Comparison of ENCODE assay signal across 16 cellular contexts in genomic region chr13:79490326-79490725, GRCh38. TPM values are rescaled to one million over a fixed set of nuclear protein-coding genes. Genes with fewer than 3 reads are reported as not detected.
DNase-seq lines count a peak whose midpoint lies in the region; ATAC-seq and TF ChIP-seq lines count a peak whose summit lies in the region.
"Had no signal": no experiment of that assay in that cellular context is flagged by ENCODE, and none has a peak within 500 bp of the region (broad histone marks: within the 10 kb centered on the region; RNA-seq: fewer than 3 reads in every experiment).

No MANE protein-coding gene starts in this region.

- H3K36me3 ChIP-seq in mammary epithelial cell (ENCODE audit: insufficient read depth, low read length), result no peaks in the 10 kb centered on the region

- peak overlapping the region; percentile 100 for H3K27ac ChIP-seq in mammary epithelial cell (ENCODE audit: insufficient read depth, low read depth, low read length)
- H3K27ac ChIP-seq in skin epidermis, result peak overlapping the region in 11 of 21 experiments; percentile 27 to 81 (median 69)
- H3K27ac ChIP-seq: HL-60, KMS-11 had no signal

- no peak overlapping the region for H3K4me3 ChIP-seq in mammary epithelial cell (replicated peaks in 1 of 3; ENCODE audit: insufficient read depth in 1 of 3, low read depth in 2 of 3, low read length in 3 of 3)
- H3K4me3 ChIP-seq in skin epidermis, result no peak overlapping the region
- H3K4me3 ChIP-seq: MG63 had no signal

- peak overlapping the region; percentile 71 for H3K4me2 ChIP-seq in mammary epithelial cell (ENCODE audit: insufficient read depth, low read depth, low read length)
- H3K4me2 ChIP-seq: KMS-11 had no signal

- H3K79me2 ChIP-seq in mammary epithelial cell (ENCODE audit: insufficient read depth, low read length), result peaks cover 94% of the 10 kb centered on the region

- intact Hi-C loops in mammary epithelial cell (cut with micrococcal nuclease), result no loop called here

- H3K4me1 ChIP-seq in mammary epithelial cell (ENCODE audit: insufficient read depth, low read length), result peaks cover 66% of the 10 kb centered on the region

- no peak for DNase-seq in activated T-cell treated with anti-CD3 and anti-CD28 coated beads, Interleukin-2, amount 50 U/mL, for 24 hours
- no peak for DNase-seq in activated T-cell treated with anti-CD3 and anti-CD28 coated beads, Interleukin-2, amount 50 U/mL, for 48 hours
- DNase-seq in HFFc6 (no peak), mammary epithelial cell (no peak), KBM-7 (no peak)
- DNase-seq: AML-193; CD4-positive, CD25-positive, alpha-beta regulatory T cell; DMS79; MG63; NCI-H1092 treated with DMSO at 0.1 percent for 48 hours; NCI-H187 had no signal

- CTCF ChIA-PET in mammary epithelial cell (lab: Charles Lee; ENCODE audit: low non-redundant PET), result no interaction called here

- no peak overlapping the region for H3K4me3 Mint-ChIP-seq in activated T-cell treated with anti-CD3 and anti-CD28 coated beads, Interleukin-2, amount 50 U/mL, for 24 hours
- no peak overlapping the region for H3K4me3 Mint-ChIP-seq in HFFc6

- 100% methylated on average over 1 of the region's 1 CpG for WGBS in mammary epithelial cell (ENCODE audit: low coverage, missing lambda C conversion rate)

- in situ Hi-C loops in mammary epithelial cell (cut with MboI; ENCODE audit: low sequenced_read_pairs in 2 of 2) (no loop called here), KBM-7 (cut with MboI; ENCODE audit: low pct_unique_long_range_greater_than_20kb, low sequenced_read_pairs) (no loop called here)

- TF ChIP-seq CTCF in HFFc6 (IDR thresholded peaks at IDR 0.05), result no peak
- TF ChIP-seq CTCF in mammary epithelial cell (conservative IDR thresholded peaks at IDR 0.05 in 1 of 2, IDR thresholded peaks at IDR 0.05 in 1 of 2; ENCODE audit: extremely low read depth in 1 of 2, insufficient read depth in 1 of 2, low read depth in 1 of 2, low read length in 2 of 2), result no peak

- no peaks in the 10 kb centered on the region for H3K27me3 ChIP-seq in mammary epithelial cell (ENCODE audit: insufficient read depth, low read length)
- H3K27me3 ChIP-seq: MG63 had no signal

- no peaks in the 10 kb centered on the region for H3K27me3 Mint-ChIP-seq in activated T-cell treated with anti-CD3 and anti-CD28 coated beads, Interleukin-2, amount 50 U/mL, for 24 hours
- H3K27me3 Mint-ChIP-seq in HFFc6 (ENCODE audit: insufficient read depth), result 0 out of 2 replicates have a peak, but pooled peaks cover 3% of the 10 kb centered on the region
- H3K27me3 Mint-ChIP-seq: CD4-positive, CD25-positive, alpha-beta regulatory T cell had no signal

- no peak overlapping the region for H2AFZ ChIP-seq in mammary epithelial cell (ENCODE audit: low read depth, low read length)

- dilution Hi-C loops in mammary epithelial cell (cut with HindIII; ENCODE audit: low sequenced_read_pairs), result loop anchor here (5.0 kb wide), 1 partner anchor 102 kb away; no protein-coding TSS in a partner anchor

- no peak for ATAC-seq in GM19463 (IDR thresholded peaks at IDR 0.05; ENCODE audit: unreplicated experiment)
- ATAC-seq in GM21737 (IDR thresholded peaks at IDR 0.05; ENCODE audit: unreplicated experiment), result no peak

- peak overlapping the region; percentile 13 for H3K9ac ChIP-seq in mammary epithelial cell (ENCODE audit: insufficient read depth, low read length)
- H3K9ac ChIP-seq: KMS-11 had no signal

- no peaks in the 10 kb centered on the region for H4K20me1 ChIP-seq in mammary epithelial cell (ENCODE audit: insufficient read depth, low read length)

- peaks cover 92% of the 10 kb centered on the region for H3K4me1 Mint-ChIP-seq in activated T-cell treated with anti-CD3 and anti-CD28 coated beads, Interleukin-2, amount 50 U/mL, for 24 hours (ENCODE audit: low read depth)
- peaks cover 96% of the 10 kb centered on the region for H3K4me1 Mint-ChIP-seq in HFFc6 (ENCODE audit: low read depth)

- H3K27ac Mint-ChIP-seq in activated T-cell treated with anti-CD3 and anti-CD28 coated beads, Interleukin-2, amount 50 U/mL, for 24 hours, result peak overlapping the region; percentile 92
- H3K27ac Mint-ChIP-seq in HFFc6, result peak overlapping the region; percentile 96
- H3K27ac Mint-ChIP-seq: CD4-positive, CD25-positive, alpha-beta regulatory T cell had no signal

- no TSS peak for BruUV-seq in mammary epithelial cell (replicated peaks; lab: Mats Ljungman, UMichigan)

- H3K9me3 ChIP-seq in mammary epithelial cell (replicated peaks; ENCODE audit: insufficient read depth, low read length), result no peaks in the 10 kb centered on the region
- H3K9me3 ChIP-seq: MG63 had no signal

- peaks cover 76% of the 10 kb centered on the region for H3K36me3 Mint-ChIP-seq in activated T-cell treated with anti-CD3 and anti-CD28 coated beads, Interleukin-2, amount 50 U/mL, for 24 hours (ENCODE audit: low read depth)
- H3K36me3 Mint-ChIP-seq in HFFc6 (ENCODE audit: low read depth), result peaks cover 29% of the 10 kb centered on the region
- H3K36me3 Mint-ChIP-seq: CD4-positive, CD25-positive, alpha-beta regulatory T cell had no signal

- H3K9me3 Mint-ChIP-seq in activated T-cell treated with anti-CD3 and anti-CD28 coated beads, Interleukin-2, amount 50 U/mL, for 24 hours, result peaks cover 6% of the 10 kb centered on the region
- no peaks in the 10 kb centered on the region for H3K9me3 Mint-ChIP-seq in HFFc6

RNA-seq across cellular contexts. Expression of gene NDFIP2, which starts 9.4 kb away (rescaled TPM):
- 100 to 1,000 TPM in 2 of 6 experiments, 10 to 100 TPM in 4; 97.1 to 132 (median 99.7) TPM for total RNA-seq in HFFc6 (2021; fragmentation: NEBNext Ultra II Directional; extraction: Animal tissue kit (Norgen Biotek cat#: 25700))
- 100 to 1,000 TPM; 120 TPM for total RNA-seq in mammary epithelial cell
- polyA plus RNA-seq in mammary epithelial cell, result 55.2 TPM
- polyA minus RNA-seq in mammary epithelial cell, result 103 TPM
